In the genomic region with DNA sequence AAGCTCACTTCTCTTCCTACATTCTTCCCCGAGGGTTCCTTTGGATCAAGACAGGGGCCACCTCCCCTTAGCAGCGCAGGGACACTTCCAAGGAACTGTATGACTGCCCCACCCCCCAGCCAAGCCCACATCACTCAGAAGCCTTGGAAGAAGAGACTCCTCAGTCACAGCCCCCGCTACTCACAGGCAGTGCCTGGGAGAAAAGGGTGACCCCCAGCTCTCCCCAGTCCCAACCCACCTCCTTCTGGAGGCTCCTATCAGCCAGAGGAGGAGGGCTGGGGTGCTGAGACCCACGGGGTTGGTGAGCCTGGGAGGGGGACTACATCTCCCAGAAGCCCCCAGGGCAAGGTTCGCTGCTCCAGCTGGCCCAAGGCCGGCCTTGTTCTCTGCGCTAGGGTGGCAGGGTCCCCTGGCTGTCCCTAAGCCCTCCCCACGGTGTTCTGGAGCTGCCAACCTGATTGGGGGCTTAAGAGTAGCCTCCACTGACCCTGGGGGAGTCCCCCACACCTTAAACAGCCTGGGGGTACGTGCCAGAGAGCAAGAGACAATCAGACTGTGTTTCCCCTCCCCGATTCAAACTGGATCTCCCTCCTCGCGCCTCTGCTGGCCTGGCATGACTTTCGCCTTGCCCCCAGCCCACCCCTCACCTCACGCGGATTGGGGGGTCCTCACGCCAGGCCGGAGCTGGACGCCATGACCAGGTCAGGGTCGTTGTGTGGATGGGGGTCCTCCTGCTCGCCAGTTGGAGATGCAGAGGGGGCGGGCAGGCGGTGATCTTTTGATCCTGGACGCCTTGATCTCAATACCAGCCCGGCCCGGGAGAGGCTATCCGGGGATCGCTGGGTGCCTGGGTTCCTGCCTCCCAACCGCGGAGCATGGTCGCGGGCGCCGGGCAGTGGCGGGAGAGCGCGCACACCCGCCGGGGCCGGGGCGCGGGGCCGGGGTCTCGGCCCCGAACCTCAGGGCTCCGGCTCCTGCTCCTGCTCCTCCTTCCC, we compare ENCODE assay signal across 9 cellular contexts. TPM values are rescaled to one million over a fixed set of nuclear protein-coding genes. Genes with fewer than 3 reads are reported as not detected.
DNase-seq lines count a peak whose midpoint lies in the region; ATAC-seq, FAIRE-seq and TF ChIP-seq lines count a peak whose summit lies in the region.
"Had no signal": no experiment of that assay in that cellular context is flagged by ENCODE, and none has a peak within 500 bp of the region (broad histone marks: within the 10 kb centered on the region; RNA-seq: fewer than 3 reads in every experiment).

No MANE protein-coding gene starts in this region.

- H3K27me3 ChIP-seq in NT2/D1 (ENCODE audit: insufficient read depth, insufficient read length): peaks cover 14% of the 10 kb centered on the region
- H3K27me3 ChIP-seq in iPS-20b (ENCODE audit: insufficient read depth, low read length): peaks cover 16% of the 10 kb centered on the region
- no peaks in the 10 kb centered on the region for H3K27me3 ChIP-seq in small intestine (ENCODE audit: control insufficient read depth in 2 of 2, insufficient read depth in 2 of 2, low read length in 2 of 2)

- H3K9ac ChIP-seq in NT2/D1 (ENCODE audit: insufficient read length, low read depth) (peak overlapping the region; percentile 88), iPS-20b (ENCODE audit: low read depth, low read length) (peak overlapping the region; percentile 75; the same call in 1 of the 2 replicates)

- in situ Hi-C loops in astrocyte of the cerebellum (cut with HindIII; ENCODE audit: low sequenced_read_pairs): no loop called here

- H3K36me3 ChIP-seq in NT2/D1 (ENCODE audit: insufficient read depth, insufficient read length, low read length) (peaks cover 10% of the 10 kb centered on the region), iPS-20b (ENCODE audit: insufficient read depth, low read depth, low read length) (no peaks in the 10 kb centered on the region), small intestine (ENCODE audit: control insufficient read depth in 2 of 2, insufficient read depth in 2 of 2, low read length in 2 of 2) (no peaks in the 10 kb centered on the region)

- DNase-seq in activated CD4-positive, alpha-beta T cell treated with anti-CD3 and anti-CD28 coated beads for 48 hours: peak; percentile 75
- DNase-seq in activated CD4-positive, alpha-beta T cell treated with anti-CD3 and anti-CD28 coated beads, Interleukin-2, amount 50 U/mL, for 4 hours: no peak
- DNase-seq in NT2/D1 (ENCODE audit: low read depth, low spot score) (no peak), astrocyte of the cerebellum (ENCODE audit: low read depth) (no peak), small intestine (peak; percentile 63)

- 0 to 1% (median 1%) methylated on average over 43 to 45 of the region's 45 CpGs for WGBS in small intestine, 3 donors

- H3K4me1 ChIP-seq in NT2/D1 (ENCODE audit: insufficient read depth, insufficient read length) (peaks cover 24% of the 10 kb centered on the region), iPS-20b (ENCODE audit: insufficient read depth, low read length) (peaks cover 47% of the 10 kb centered on the region), small intestine (ENCODE audit: control insufficient read depth in 2 of 2, insufficient read depth in 1 of 2, low read depth in 1 of 2, low read length in 1 of 2) (peaks cover 5 to 8% of the 10 kb centered on the region in 2 donors)

- H3K27ac ChIP-seq in iPS-20b (ENCODE audit: low read length): no peak overlapping the region
- H3K27ac ChIP-seq in small intestine (ENCODE audit: low read depth in 1 of 2, low read length in 1 of 2): peak overlapping the region; percentile 98 to 99

- H3K9me3 ChIP-seq in NT2/D1 (ENCODE audit: insufficient read depth, low read length) (no peaks in the 10 kb centered on the region), iPS-20b (ENCODE audit: insufficient read depth, low read depth, low read length) (no peaks in the 10 kb centered on the region), small intestine (ENCODE audit: control insufficient read depth, low read depth) (no peaks in the 10 kb centered on the region)

- TF ChIP-seq CTCF in astrocyte of the cerebellum (IDR thresholded peaks at IDR 0.05; ENCODE audit: low read depth, low read length, missing control alignments): no peak

- H3K4me3 ChIP-seq in NT2/D1 (ENCODE audit: insufficient read length, low read depth) (peak overlapping the region; percentile 84), astrocyte of the cerebellum (ENCODE audit: low read depth, low read length) (peak overlapping the region; percentile 100), iPS-20b (ENCODE audit: low read length) (peak overlapping the region; percentile 98), small intestine (ENCODE audit: low read depth in 1 of 2, low read length in 2 of 2) (peak overlapping the region; percentile 67 to 93)

- no peak for ATAC-seq in HG03025 (IDR thresholded peaks at IDR 0.05; ENCODE audit: low FRiP score, unreplicated experiment)
- no peak for ATAC-seq in HG02798 (IDR thresholded peaks at IDR 0.05; ENCODE audit: poor library complexity, unreplicated experiment)

- no peak for FAIRE-seq in small intestine (lab: Jason Lieb, UNC)
- FAIRE-seq: islet of Langerhans had no signal

RNA-seq across cellular contexts. Expression of a gene that starts 0.8 kb away (rescaled TPM):
- polyA plus RNA-seq in small intestine: 10 to 100 TPM; 11.6 to 23.5 (median 14.3) TPM

RNA-seq across cellular contexts. Expression of a gene that starts 31.2 kb away (rescaled TPM):
- polyA plus RNA-seq in small intestine: not detected

RNA-seq across cellular contexts. Expression of a gene that starts 41.2 kb away (rescaled TPM):
- under 1 TPM; 0.22 to 0.61 (median 0.54) TPM for polyA plus RNA-seq in small intestine

RNA-seq across cellular contexts. Expression of a gene that starts 46.7 kb away (rescaled TPM):
- polyA plus RNA-seq in small intestine: not detected

Comparison
In these comparisons a context has a peak if more than half of its experiments do, and no peak if none do; other contexts are left out.
1. DNase-seq: peak in activated CD4-positive, alpha-beta T cell treated with anti-CD3 and anti-CD28 coated beads for 48 hours (single experiment) and small intestine (single experiment); none in activated CD4-positive, alpha-beta T cell treated with anti-CD3 and anti-CD28 coated beads, Interleukin-2, amount 50 U/mL, for 4 hours (0 of 2), NT2/D1 (single experiment) and astrocyte of the cerebellum (single experiment).
2. Peak in every context shown above with its lines, with median percentiles within 50 percentile points of each other: H3K4me3 ChIP-seq.